9 cellular contexts compared by ENCODE assay signal in the genomic region with DNA sequence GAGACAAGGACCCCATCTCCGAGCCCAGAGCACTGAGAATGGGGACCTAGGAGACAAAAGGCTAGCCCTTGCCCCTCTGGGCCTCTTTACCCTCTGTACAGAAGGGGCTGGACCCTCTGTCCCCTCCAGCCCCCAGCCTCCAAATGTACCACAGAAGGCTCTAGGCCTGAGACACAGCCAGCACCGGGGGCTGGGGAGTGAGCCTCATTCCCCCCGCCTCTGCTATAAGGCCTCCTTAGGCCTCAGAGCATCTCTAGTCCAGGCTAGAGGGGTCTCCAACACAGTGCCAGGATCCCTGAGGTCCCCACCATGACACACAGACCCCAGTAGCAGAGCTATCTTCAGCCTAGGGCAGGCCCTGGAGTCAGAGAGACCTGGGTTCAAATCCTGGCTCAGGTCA. TPM values are rescaled to one million over a fixed set of nuclear protein-coding genes. Genes with fewer than 3 reads are reported as not detected.
DNase-seq lines count a peak whose midpoint lies in the region; ATAC-seq lines count a peak whose summit lies in the region.
"Had no signal": no experiment of that assay in that cellular context is flagged by ENCODE, and none has a peak within 500 bp of the region (broad histone marks: within the 10 kb centered on the region; RNA-seq: fewer than 3 reads in every experiment).

No MANE protein-coding gene starts in this region.

- H3K27ac ChIP-seq in HUES64 (ENCODE audit: low read depth, low read length), result peak overlapping the region; percentile 97
- no peak overlapping the region for H3K27ac ChIP-seq in iPS-20b (ENCODE audit: low read length)
- peak overlapping the region; percentile 98 for H3K27ac ChIP-seq in stomach smooth muscle (ENCODE audit: low read length)
- H3K27ac ChIP-seq: SK-N-MC had no signal

- H3K4me3 ChIP-seq in HUES64 (ENCODE audit: low read length), result peak overlapping the region; percentile 80
- peak overlapping the region; percentile 86; the same call in 1 of the 2 replicates for H3K4me3 ChIP-seq in iPS-20b (ENCODE audit: low read length)
- H3K4me3 ChIP-seq in stomach smooth muscle (ENCODE audit: low read length in 2 of 2), result peak overlapping the region; percentile 9 to 96

- no peak for DNase-seq in activated naive CD8-positive, alpha-beta T cell treated with anti-CD3 and anti-CD28 coated beads, Interleukin-2, amount 10 ng/mL, durations not matched to agents 7 days and 5 days
- DNase-seq in NCI-H2171 treated with DMSO at 0.1 percent for 48 hours (lab: John Stamatoyannopoulos, UW) (no peak), KG1 (lab: John Stamatoyannopoulos, UW) (no peak), NCI-H2196 treated with DMSO at 0.1 percent for 48 hours (lab: John Stamatoyannopoulos, UW; ENCODE audit: unreplicated experiment) (no peak), HK-2 (ENCODE audit: unreplicated experiment) (no peak)

- H3K27me3 ChIP-seq in HUES64 (ENCODE audit: insufficient read depth, low read length), result no peaks in the 10 kb centered on the region
- peaks cover 12% of the 10 kb centered on the region; the same call in 1 of the 2 replicates for H3K27me3 ChIP-seq in iPS-20b (ENCODE audit: insufficient read depth, low read length)
- H3K27me3 ChIP-seq in stomach smooth muscle (ENCODE audit: control insufficient read depth in 1 of 2, insufficient read depth in 2 of 2, low read length in 2 of 2), result no peaks in the 10 kb centered on the region

- H3K9me3 Mint-ChIP-seq in activated naive CD8-positive, alpha-beta T cell treated with anti-CD3 and anti-CD28 coated beads, Interleukin-2, amount 10 ng/mL, durations not matched to agents 7 days and 5 days, result no peaks in the 10 kb centered on the region

- no peak for ATAC-seq in activated naive CD8-positive, alpha-beta T cell treated with anti-CD3 and anti-CD28 coated beads, Interleukin-2, amount 10 ng/mL, durations not matched to agents 7 days and 5 days (ENCODE audit: low read depth)

- peaks cover 25% of the 10 kb centered on the region for H3K4me1 Mint-ChIP-seq in activated naive CD8-positive, alpha-beta T cell treated with anti-CD3 and anti-CD28 coated beads, Interleukin-2, amount 10 ng/mL, durations not matched to agents 7 days and 5 days

- H3K9me3 ChIP-seq in HUES64 (ENCODE audit: insufficient read depth, low read depth, low read length) (no peaks in the 10 kb centered on the region), iPS-20b (ENCODE audit: insufficient read depth, low read depth, low read length) (no peaks in the 10 kb centered on the region), stomach smooth muscle (ENCODE audit: control insufficient read depth in 2 of 2, low read length in 2 of 2) (no peaks in the 10 kb centered on the region)

- no peaks in the 10 kb centered on the region for H3K36me3 Mint-ChIP-seq in activated naive CD8-positive, alpha-beta T cell treated with anti-CD3 and anti-CD28 coated beads, Interleukin-2, amount 10 ng/mL, durations not matched to agents 7 days and 5 days

- H3K27ac Mint-ChIP-seq in activated naive CD8-positive, alpha-beta T cell treated with anti-CD3 and anti-CD28 coated beads, Interleukin-2, amount 10 ng/mL, durations not matched to agents 7 days and 5 days, result peak overlapping the region; percentile 82

- H3K27me3 Mint-ChIP-seq in activated naive CD8-positive, alpha-beta T cell treated with anti-CD3 and anti-CD28 coated beads, Interleukin-2, amount 10 ng/mL, durations not matched to agents 7 days and 5 days, result no peaks in the 10 kb centered on the region

- H3K4me1 ChIP-seq in HUES64 (ENCODE audit: insufficient read depth, low read length) (peaks cover 27% of the 10 kb centered on the region), iPS-20b (ENCODE audit: insufficient read depth, low read length) (peaks cover 11% of the 10 kb centered on the region), stomach smooth muscle (ENCODE audit: control insufficient read depth, insufficient read depth, low read length) (peaks cover 92% of the 10 kb centered on the region)

- H3K4me3 Mint-ChIP-seq in activated naive CD8-positive, alpha-beta T cell treated with anti-CD3 and anti-CD28 coated beads, Interleukin-2, amount 10 ng/mL, durations not matched to agents 7 days and 5 days, result no peak overlapping the region

- WGBS in HUES64, result 92% methylated on average over 3 of the region's 3 CpGs

- H3K9ac ChIP-seq in HUES64 (ENCODE audit: low read depth, low read length) (peak overlapping the region; percentile 95), iPS-20b (ENCODE audit: low read depth, low read length) (peak overlapping the region; percentile 93; the same call in 1 of the 2 replicates), stomach smooth muscle (ENCODE audit: low read length in 2 of 2) (peak overlapping the region; percentile 87 to 96)

- H3K36me3 ChIP-seq in HUES64 (ENCODE audit: insufficient read depth, low read length) (no peaks in the 10 kb centered on the region), iPS-20b (ENCODE audit: insufficient read depth, low read depth, low read length) (no peaks in the 10 kb centered on the region), stomach smooth muscle (ENCODE audit: control insufficient read depth in 2 of 2, insufficient read depth in 2 of 2, low read length in 2 of 2) (peaks cover 12 to 30% of the 10 kb centered on the region in 2 donors)

- POLR2A ChIA-PET in activated naive CD8-positive, alpha-beta T cell treated with anti-CD3 and anti-CD28 coated beads, Interleukin-2, amount 10 ng/mL, durations not matched to agents 7 days and 5 days (lab: Charles Lee), result interaction anchor here (8.3 kb wide), 1 partner anchor 117 kb away, joined by 62 read pairs; the partner anchor contains the start of genes MORC2 and TUG1

RNA-seq across cellular contexts. Expression of gene SMTN, which starts 4.8 kb away (rescaled TPM):
- polyA plus RNA-seq in HUES64 (2013, experiment 1 of 2), result 9.7 TPM
- polyA plus RNA-seq in HUES64 (2013, experiment 2 of 2), result 13.7 TPM
- 10 to 100 TPM; 39.9 to 45.8 TPM for total RNA-seq in activated naive CD8-positive, alpha-beta T cell treated with anti-CD3 and anti-CD28 coated beads, Interleukin-2, amount 10 ng/mL, durations not matched to agents 7 days and 5 days

RNA-seq across cellular contexts. Expression of gene SELENOM, which starts 21.4 kb away (rescaled TPM):
- 12.2 TPM for polyA plus RNA-seq in HUES64 (2013, experiment 1 of 2)
- 18.4 TPM for polyA plus RNA-seq in HUES64 (2013, experiment 2 of 2)
- total RNA-seq in activated naive CD8-positive, alpha-beta T cell treated with anti-CD3 and anti-CD28 coated beads, Interleukin-2, amount 10 ng/mL, durations not matched to agents 7 days and 5 days, result 10 to 100 TPM; 17.3 to 24.6 TPM

RNA-seq across cellular contexts. Expression of gene INPP5J, which starts 36.8 kb away (rescaled TPM):
- 1.9 TPM for polyA plus RNA-seq in HUES64 (2013, experiment 1 of 2)
- polyA plus RNA-seq in HUES64 (2013, experiment 2 of 2), result 2.1 TPM
- total RNA-seq in activated naive CD8-positive, alpha-beta T cell treated with anti-CD3 and anti-CD28 coated beads, Interleukin-2, amount 10 ng/mL, durations not matched to agents 7 days and 5 days, result under 1 TPM; 0.31 to 0.39 TPM

RNA-seq across cellular contexts. Expression of gene PLA2G3, which starts 54.4 kb away (rescaled TPM):
- polyA plus RNA-seq in HUES64 (2013, experiment 1 of 2), result 16.8 TPM
- 18.3 TPM for polyA plus RNA-seq in HUES64 (2013, experiment 2 of 2)
- total RNA-seq in activated naive CD8-positive, alpha-beta T cell treated with anti-CD3 and anti-CD28 coated beads, Interleukin-2, amount 10 ng/mL, durations not matched to agents 7 days and 5 days, result not detected
